20 cellular contexts compared by ENCODE assay signal in genomic region chr11:116510166-116510565, GRCh38.
"Had no signal": no experiment of that assay in that cellular context is flagged by ENCODE, and none has a peak within 500 bp of the region (broad histone marks: within the 10 kb centered on the region; RNA-seq: fewer than 3 reads in every experiment).

No MANE protein-coding gene starts in this region.

- H3K36me3 Mint-ChIP-seq: activated naive CD4-positive, alpha-beta T cell treated with anti-CD3 and anti-CD28 coated beads, Interleukin-2, amount 10 ng/mL, durations not matched to agents 7 days and 5 days; immature natural killer cell; natural killer cell; T-cell; WTC11 had no signal

- H3K36me3 ChIP-seq: left ventricle myocardium inferior, neutrophil, pancreas, upper lobe of right lung had no signal

- H3K9me3 Mint-ChIP-seq: activated naive CD4-positive, alpha-beta T cell treated with anti-CD3 and anti-CD28 coated beads, Interleukin-2, amount 10 ng/mL, durations not matched to agents 7 days and 5 days; activated T-cell treated with anti-CD3 and anti-CD28 coated beads, Interleukin-2, amount 50 U/mL, for 72 hours; natural killer cell; T-cell; WTC11 had no signal

- H3K9me3 ChIP-seq: left ventricle myocardium inferior, neutrophil, pancreas, upper lobe of right lung had no signal

- H3K4me1 Mint-ChIP-seq: activated naive CD4-positive, alpha-beta T cell treated with anti-CD3 and anti-CD28 coated beads, Interleukin-2, amount 10 ng/mL, durations not matched to agents 7 days and 5 days; immature natural killer cell; natural killer cell; T-cell had no signal

- ATAC-seq: activated T-cell treated with anti-CD3 and anti-CD28 coated beads, Interleukin-2, amount 50 U/mL, for 72 hours; natural killer cell; pancreas; right cardiac atrium; stimulated activated naive CD8-positive, alpha-beta T cell treated with anti-CD3 and anti-CD28 coated beads, Interleukin-15, Interleukin-2, amounts not matched to agents 100 U/mL and 50 U/mL, for 24 hours; T-cell; upper lobe of right lung; WTC11 had no signal

- H3K4me1 ChIP-seq: left ventricle myocardium inferior, pancreas, upper lobe of right lung had no signal

- H3K27ac Mint-ChIP-seq: activated naive CD4-positive, alpha-beta T cell treated with anti-CD3 and anti-CD28 coated beads, Interleukin-2, amount 10 ng/mL, durations not matched to agents 7 days and 5 days; activated T-cell treated with anti-CD3 and anti-CD28 coated beads, Interleukin-2, amount 50 U/mL, for 72 hours; immature natural killer cell; natural killer cell; T-cell; WTC11 had no signal

- H3K27ac ChIP-seq: left ventricle myocardium inferior, neutrophil, pancreas, upper lobe of right lung had no signal

- DNase-seq: activated CD4-positive, alpha-beta T cell treated with anti-CD3 and anti-CD28 coated beads, Interleukin-2, amount 50 U/mL, for 48 hours; activated effector memory CD4-positive, alpha-beta T cell treated with Interleukin-2 at 50 U/mL for 16 hours; activated naive CD4-positive, alpha-beta T cell treated with anti-CD3 and anti-CD28 coated beads, Interleukin-2, amount 10 ng/mL, durations not matched to agents 7 days and 5 days; activated T-cell treated with anti-CD3 and anti-CD28 coated beads, Interleukin-2, amount 50 U/mL, for 72 hours; effector CD4-positive, alpha-beta T cell; erythroblast; foreskin fibroblast; immature natural killer cell; kidney glomerular epithelial cell; left ventricle myocardium inferior; midbrain; natural killer cell; pancreas; right cardiac atrium; stimulated activated CD4-positive, alpha-beta T cell treated with anti-CD3 and anti-CD28 coated beads, Interleukin-4, amount 100 ng/mL, for 4 hours; stimulated activated naive CD8-positive, alpha-beta T cell treated with anti-CD3 and anti-CD28 coated beads, Interleukin-15, Interleukin-2, amounts not matched to agents 100 U/mL and 50 U/mL, for 24 hours; T-cell; upper lobe of right lung had no signal

- H3K4me3 Mint-ChIP-seq: activated naive CD4-positive, alpha-beta T cell treated with anti-CD3 and anti-CD28 coated beads, Interleukin-2, amount 10 ng/mL, durations not matched to agents 7 days and 5 days; activated T-cell treated with anti-CD3 and anti-CD28 coated beads, Interleukin-2, amount 50 U/mL, for 72 hours; immature natural killer cell; natural killer cell; T-cell; WTC11 had no signal

- H3K4me3 ChIP-seq: left ventricle myocardium inferior, pancreas, upper lobe of right lung had no signal
